Comparison of ENCODE assay signal across 8 cellular contexts in genomic region chr18:65937180-65937579, GRCh38.
"Had no signal": no experiment of that assay in that cellular context is flagged by ENCODE, and none has a peak within 500 bp of the region (broad histone marks: within the 10 kb centered on the region; RNA-seq: fewer than 3 reads in every experiment).

No MANE protein-coding gene starts in this region.

- H3K9ac ChIP-seq: KMS-11 had no signal

- DNase-seq: IMR-90, KBM-7, KG1 had no signal

- FAIRE-seq: HepG2, HTR-8/SVneo, K562 had no signal

- H3K4me3 ChIP-seq: K562 had no signal

- ATAC-seq: HepG2, K562 had no signal

- H3K4me2 ChIP-seq: KMS-11 had no signal

- H3K27ac ChIP-seq: HL-60, KMS-11 had no signal
